24 cellular contexts compared by ENCODE assay signal in genomic region chr6:134535831-134536230, GRCh38.
A peak's percentile ranks its signal among the peaks of the same experiment; 100 is the strongest.
DNase-seq lines count a peak whose midpoint lies in the region; ATAC-seq and TF ChIP-seq lines count a peak whose summit lies in the region.
"Had no signal": no experiment of that assay in that cellular context is flagged by ENCODE, and none has a peak within 500 bp of the region (broad histone marks: within the 10 kb centered on the region; RNA-seq: fewer than 3 reads in every experiment).

No MANE protein-coding gene starts in this region.

- H2AFZ ChIP-seq in trophoblast cell (ENCODE audit: insufficient read depth, low read length, poor library complexity): no peak overlapping the region

- H3K4me3 Mint-ChIP-seq in HFFc6: no peak overlapping the region
- no peak overlapping the region for H3K4me3 Mint-ChIP-seq in endodermal cell
- H3K4me3 Mint-ChIP-seq: activated naive CD4-positive, alpha-beta T cell treated with anti-CD3 and anti-CD28 coated beads, Interleukin-2, amount 10 ng/mL, durations not matched to agents 7 days and 5 days; CD8-positive, alpha-beta T cell; nephron progenitor cell; stimulated activated memory B cell treated with anti-CD40 and anti-IgM and Interleukin-4, amounts not matched to agents 10 μg/mL and 1 μg/mL and 100 μg/mL, for 72 hours; T-helper 17 cell had no signal

- no peaks in the 10 kb centered on the region for H3K9me3 ChIP-seq in trophoblast cell (ENCODE audit: insufficient read depth, low read depth, low read length)
- H3K9me3 ChIP-seq in endodermal cell (ENCODE audit: control insufficient read depth, low read length): no peaks in the 10 kb centered on the region
- H3K9me3 ChIP-seq: testis, vagina had no signal

- H3K27ac ChIP-seq in epithelial cell of prostate (peak overlapping the region; percentile 84), trophoblast cell (ENCODE audit: low read depth, low read length) (no peak overlapping the region), endodermal cell (ENCODE audit: low read depth, low read length) (no peak overlapping the region)
- H3K27ac ChIP-seq: testis, vagina had no signal

- no peak overlapping the region for H3K4me2 ChIP-seq in trophoblast cell (ENCODE audit: low read length)

- peaks cover 9% of the 10 kb centered on the region for H3K79me1 ChIP-seq in trophoblast cell (ENCODE audit: low read length)

- no peak overlapping the region for H2BK5ac ChIP-seq in trophoblast cell (ENCODE audit: low read depth, low read length, poor library complexity)

- H3K4me1 ChIP-seq in trophoblast cell (ENCODE audit: control insufficient read depth in 1 of 2, insufficient read depth in 2 of 2, low read length in 2 of 2) (peaks cover 7 to 9% of the 10 kb centered on the region in 2 experiments), endodermal cell (ENCODE audit: control insufficient read depth, insufficient read depth, low read length) (no peaks in the 10 kb centered on the region)

- no peak for ATAC-seq in HG03135 (IDR thresholded peaks at IDR 0.05; ENCODE audit: unreplicated experiment)
- ATAC-seq: CD8-positive, alpha-beta T cell; GM12878; K562; left lobe of liver; stimulated activated memory B cell treated with anti-CD40 and anti-IgM and Interleukin-4, amounts not matched to agents 10 μg/mL and 1 μg/mL and 100 μg/mL, for 72 hours; T-helper 17 cell had no signal

- peak overlapping the region; percentile 26 for H4K91ac ChIP-seq in trophoblast cell (ENCODE audit: low read depth, low read length)

- no peak overlapping the region for H3K18ac ChIP-seq in trophoblast cell (ENCODE audit: low read length)

- H3K14ac ChIP-seq in trophoblast cell (ENCODE audit: low read length): no peak overlapping the region

- H4K8ac ChIP-seq in trophoblast cell (ENCODE audit: low read depth, low read length): no peak overlapping the region

- H3K27ac Mint-ChIP-seq in HFFc6: peak overlapping the region; percentile 34
- no peak overlapping the region for H3K27ac Mint-ChIP-seq in endodermal cell
- H3K27ac Mint-ChIP-seq: activated naive CD4-positive, alpha-beta T cell treated with anti-CD3 and anti-CD28 coated beads, Interleukin-2, amount 10 ng/mL, durations not matched to agents 7 days and 5 days; CD8-positive, alpha-beta T cell; nephron progenitor cell; progenitor cell of endocrine pancreas; stimulated activated memory B cell treated with anti-CD40 and anti-IgM and Interleukin-4, amounts not matched to agents 10 μg/mL and 1 μg/mL and 100 μg/mL, for 72 hours; T-helper 17 cell had no signal

- peaks cover 58% of the 10 kb centered on the region for H3K4me1 Mint-ChIP-seq in HFFc6 (ENCODE audit: low read depth)
- no peaks in the 10 kb centered on the region for H3K4me1 Mint-ChIP-seq in endodermal cell
- H3K4me1 Mint-ChIP-seq: stimulated activated memory B cell treated with anti-CD40 and anti-IgM and Interleukin-4, amounts not matched to agents 10 μg/mL and 1 μg/mL and 100 μg/mL, for 72 hours had no signal

- H3K4me3 ChIP-seq in trophoblast cell (ENCODE audit: low read depth, low read length) (no peak overlapping the region), endodermal cell (ENCODE audit: low read length) (no peak overlapping the region)
- H3K4me3 ChIP-seq: GM12878, K562, skin epidermis, testis, vagina had no signal

- H3K79me2 ChIP-seq in trophoblast cell (ENCODE audit: control insufficient read depth, insufficient read depth, low read length, poor library complexity): peaks cover 1% of the 10 kb centered on the region

- H2BK12ac ChIP-seq in trophoblast cell (ENCODE audit: low read length): no peak overlapping the region

- H3K9ac ChIP-seq in trophoblast cell (ENCODE audit: low read length) (no peak overlapping the region), endodermal cell (ENCODE audit: extremely low read depth, low read length, poor library complexity, severe bottlenecking) (no peak overlapping the region)

- H3K4ac ChIP-seq in trophoblast cell (ENCODE audit: low read depth, low read length): no peak overlapping the region

- H3K23ac ChIP-seq in trophoblast cell (ENCODE audit: low read length): no peak overlapping the region

- H4K12ac ChIP-seq in trophoblast cell (ENCODE audit: low read depth, low read length): no peak overlapping the region

- TF ChIP-seq CTCF in HFFc6 (IDR thresholded peaks at IDR 0.05) (no peak), endodermal cell (conservative IDR thresholded peaks at IDR 0.05) (no peak)

- no peak for DNase-seq in HFFc6
- DNase-seq in NCI-H226: peak; percentile 60
- DNase-seq in epithelial cell of prostate (ENCODE audit: low read depth, low spot score): no peak
- DNase-seq in trophoblast cell: no peak
- no peak for DNase-seq in NCI-H2029 treated with DMSO at 0.1 percent for 48 hours (lab: John Stamatoyannopoulos, UW)
- DNase-seq in endodermal cell: no peak
- DNase-seq: activated CD4-positive, alpha-beta T cell treated with anti-CD3 and anti-CD28 coated beads for 4 hours; activated naive CD4-positive, alpha-beta T cell treated with anti-CD3 and anti-CD28 coated beads, Interleukin-2, amount 10 ng/mL, durations not matched to agents 7 days and 5 days; CD8-positive, alpha-beta T cell; DMS79; effector memory CD4-positive, alpha-beta T cell; NCI-H187; NCI-H774; nephron progenitor cell; T-helper 17 cell; testis had no signal

- H2BK120ac ChIP-seq in trophoblast cell (ENCODE audit: insufficient read depth, low read length, poor library complexity): no peak overlapping the region

- no peak overlapping the region for H2AK5ac ChIP-seq in trophoblast cell (ENCODE audit: low read length)

- no peaks in the 10 kb centered on the region for H3K36me3 Mint-ChIP-seq in HFFc6 (ENCODE audit: low read depth)
- H3K36me3 Mint-ChIP-seq in endodermal cell (ENCODE audit: low read depth): no peaks in the 10 kb centered on the region
- H3K36me3 Mint-ChIP-seq: activated naive CD4-positive, alpha-beta T cell treated with anti-CD3 and anti-CD28 coated beads, Interleukin-2, amount 10 ng/mL, durations not matched to agents 7 days and 5 days; CD8-positive, alpha-beta T cell; stimulated activated memory B cell treated with anti-CD40 and anti-IgM and Interleukin-4, amounts not matched to agents 10 μg/mL and 1 μg/mL and 100 μg/mL, for 72 hours had no signal

- no peaks in the 10 kb centered on the region for H3K9me3 Mint-ChIP-seq in HFFc6
- no peaks in the 10 kb centered on the region for H3K9me3 Mint-ChIP-seq in endodermal cell
- H3K9me3 Mint-ChIP-seq: CD8-positive, alpha-beta T cell; nephron progenitor cell; stimulated activated memory B cell treated with anti-CD40 and anti-IgM and Interleukin-4, amounts not matched to agents 10 μg/mL and 1 μg/mL and 100 μg/mL, for 72 hours had no signal

- no peaks in the 10 kb centered on the region for H3K27me3 ChIP-seq in trophoblast cell (ENCODE audit: insufficient read depth, low read length)
- H3K27me3 ChIP-seq in endodermal cell (ENCODE audit: control insufficient read depth, insufficient read depth, low read length, poor library complexity, severe bottlenecking): no peaks in the 10 kb centered on the region
- H3K27me3 ChIP-seq: testis, vagina had no signal

- H3K36me3 ChIP-seq in trophoblast cell (ENCODE audit: control insufficient read depth in 1 of 2, insufficient read depth in 2 of 2, low read length in 2 of 2) (no peaks in the 10 kb centered on the region), endodermal cell (ENCODE audit: control insufficient read depth, insufficient read depth, low read length) (no peaks in the 10 kb centered on the region)
- H3K36me3 ChIP-seq: vagina had no signal

- no CpG with 5 or more reads among the region's 2 CpGs for WGBS in trophoblast cell (ENCODE audit: extremely low coverage, insufficient coverage, insufficient read length)
- WGBS in endodermal cell (ENCODE audit: insufficient coverage in 1 of 2, insufficient read length in 1 of 2), 2 experiments: 86 to 94% methylated on average over 1 to 2 of the region's 2 CpGs

- H3K27me3 Mint-ChIP-seq in HFFc6 (ENCODE audit: insufficient read depth) (peaks cover 1% of the 10 kb centered on the region; the same call in 1 of the 2 replicates), endodermal cell (ENCODE audit: insufficient read depth) (no peaks in the 10 kb centered on the region)
- H3K27me3 Mint-ChIP-seq: progenitor cell of endocrine pancreas; stimulated activated memory B cell treated with anti-CD40 and anti-IgM and Interleukin-4, amounts not matched to agents 10 μg/mL and 1 μg/mL and 100 μg/mL, for 72 hours had no signal
